Comparison of ENCODE assay signal across 8 cellular contexts in genomic region chr2:157082950-157083349, GRCh38.
"Had no signal": no experiment of that assay in that cellular context is flagged by ENCODE, and none has a peak within 500 bp of the region (broad histone marks: within the 10 kb centered on the region; RNA-seq: fewer than 3 reads in every experiment).

No MANE protein-coding gene starts in this region.

- H3K9me3 Mint-ChIP-seq: HFFc6 had no signal

- H3K36me3 ChIP-seq: HAP-1 had no signal

- H3K4me3 Mint-ChIP-seq: HFFc6 had no signal

- ATAC-seq: HCT116, K562 had no signal

- H3K4me3 ChIP-seq: HAP-1, K562 had no signal

- H3K9me3 ChIP-seq: HAP-1 had no signal

- H3K27ac Mint-ChIP-seq: HFFc6 had no signal

- DNase-seq: GOT3, H7, HFFc6, IMR-90, KG1 had no signal
